In the genomic region with DNA sequence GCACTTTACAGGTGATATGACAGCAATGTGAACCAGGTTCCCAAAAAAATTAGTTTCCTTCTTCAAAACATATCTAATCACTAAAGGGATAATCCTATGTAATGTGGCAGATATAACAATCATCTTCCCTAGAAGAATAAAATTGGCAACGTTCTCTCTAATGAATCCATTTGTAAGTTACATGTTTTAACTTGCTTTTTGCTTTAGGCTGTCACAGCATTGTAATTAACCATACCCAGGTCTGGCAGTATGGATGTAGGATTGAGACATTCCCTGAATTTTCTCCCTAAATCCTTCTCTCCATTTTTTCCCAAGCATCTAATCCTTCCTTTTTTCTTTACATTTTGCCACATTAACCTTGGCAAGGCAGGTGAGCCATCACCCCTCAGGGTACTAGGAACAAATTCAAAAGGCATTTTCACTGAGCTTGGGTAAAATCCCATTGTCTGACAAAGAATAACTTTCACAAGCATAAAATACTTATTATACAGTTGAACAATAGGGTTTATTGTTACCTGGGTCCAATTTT, we compare ENCODE assay signal across 1 cellular context.
TF ChIP-seq lines count a peak whose summit lies in the region.

No MANE protein-coding gene starts in this region.

TF ChIP-seq in SK-N-SH, 30 proteins besides CTCF, POLR2A, EP300 and RAD21 (continued from another document):
- TF ChIP-seq, protein P1, sequence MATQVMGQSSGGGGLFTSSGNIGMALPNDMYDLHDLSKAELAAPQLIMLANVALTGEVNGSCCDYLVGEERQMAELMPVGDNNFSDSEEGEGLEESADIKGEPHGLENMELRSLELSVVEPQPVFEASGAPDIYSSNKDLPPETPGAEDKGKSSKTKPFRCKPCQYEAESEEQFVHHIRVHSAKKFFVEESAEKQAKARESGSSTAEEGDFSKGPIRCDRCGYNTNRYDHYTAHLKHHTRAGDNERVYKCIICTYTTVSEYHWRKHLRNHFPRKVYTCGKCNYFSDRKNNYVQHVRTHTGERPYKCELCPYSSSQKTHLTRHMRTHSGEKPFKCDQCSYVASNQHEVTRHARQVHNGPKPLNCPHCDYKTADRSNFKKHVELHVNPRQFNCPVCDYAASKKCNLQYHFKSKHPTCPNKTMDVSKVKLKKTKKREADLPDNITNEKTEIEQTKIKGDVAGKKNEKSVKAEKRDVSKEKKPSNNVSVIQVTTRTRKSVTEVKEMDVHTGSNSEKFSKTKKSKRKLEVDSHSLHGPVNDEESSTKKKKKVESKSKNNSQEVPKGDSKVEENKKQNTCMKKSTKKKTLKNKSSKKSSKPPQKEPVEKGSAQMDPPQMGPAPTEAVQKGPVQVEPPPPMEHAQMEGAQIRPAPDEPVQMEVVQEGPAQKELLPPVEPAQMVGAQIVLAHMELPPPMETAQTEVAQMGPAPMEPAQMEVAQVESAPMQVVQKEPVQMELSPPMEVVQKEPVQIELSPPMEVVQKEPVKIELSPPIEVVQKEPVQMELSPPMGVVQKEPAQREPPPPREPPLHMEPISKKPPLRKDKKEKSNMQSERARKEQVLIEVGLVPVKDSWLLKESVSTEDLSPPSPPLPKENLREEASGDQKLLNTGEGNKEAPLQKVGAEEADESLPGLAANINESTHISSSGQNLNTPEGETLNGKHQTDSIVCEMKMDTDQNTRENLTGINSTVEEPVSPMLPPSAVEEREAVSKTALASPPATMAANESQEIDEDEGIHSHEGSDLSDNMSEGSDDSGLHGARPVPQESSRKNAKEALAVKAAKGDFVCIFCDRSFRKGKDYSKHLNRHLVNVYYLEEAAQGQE (IDR thresholded peaks at IDR 0.05; ENCODE audit: low read depth, low read length), result no peak
- no peak for TF ChIP-seq TCF12 (IDR thresholded peaks at IDR 0.05)
- no peak for TF ChIP-seq JUND (IDR thresholded peaks at IDR 0.05)
- no peak for TF ChIP-seq GABPA (IDR thresholded peaks at IDR 0.05; ENCODE audit: low read depth)
- TF ChIP-seq POLR2AphosphoS5 (IDR thresholded peaks at IDR 0.05; ENCODE audit: low read depth, low read length), result no peak
- TF ChIP-seq TAF1 (IDR thresholded peaks at IDR 0.05; ENCODE audit: borderline replicate concordance, low read depth, low read length), result no peak
- TF ChIP-seq, protein P2, sequence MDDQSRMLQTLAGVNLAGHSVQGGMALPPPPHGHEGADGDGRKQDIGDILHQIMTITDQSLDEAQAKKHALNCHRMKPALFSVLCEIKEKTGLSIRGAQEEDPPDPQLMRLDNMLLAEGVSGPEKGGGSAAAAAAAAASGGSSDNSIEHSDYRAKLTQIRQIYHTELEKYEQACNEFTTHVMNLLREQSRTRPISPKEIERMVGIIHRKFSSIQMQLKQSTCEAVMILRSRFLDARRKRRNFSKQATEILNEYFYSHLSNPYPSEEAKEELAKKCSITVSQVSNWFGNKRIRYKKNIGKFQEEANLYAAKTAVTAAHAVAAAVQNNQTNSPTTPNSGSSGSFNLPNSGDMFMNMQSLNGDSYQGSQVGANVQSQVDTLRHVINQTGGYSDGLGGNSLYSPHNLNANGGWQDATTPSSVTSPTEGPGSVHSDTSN (IDR thresholded peaks at IDR 0.05), result no peak
- no peak for TF ChIP-seq RCOR1 (IDR thresholded peaks at IDR 0.05; ENCODE audit: low read length)
